In the genomic region with DNA sequence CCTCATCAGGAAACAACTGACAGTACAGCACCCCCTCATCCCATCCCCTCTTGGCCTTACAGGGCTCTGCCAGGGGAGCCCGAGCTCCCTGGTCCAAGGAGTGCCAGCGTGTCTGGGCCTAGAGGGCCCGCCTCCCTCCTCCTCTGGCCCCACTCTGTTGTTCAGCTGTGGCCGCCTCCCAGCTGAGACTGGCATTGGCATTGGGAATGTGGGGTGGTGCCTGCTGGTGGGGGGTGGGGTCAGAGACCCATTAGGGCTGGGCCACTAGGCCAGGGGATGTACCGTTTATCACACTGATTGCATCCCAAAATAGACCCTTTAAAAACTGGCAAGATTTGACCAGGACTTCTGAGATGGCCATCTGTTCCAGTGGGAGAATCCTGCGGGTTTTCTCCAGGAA, we compare ENCODE assay signal across 8 cellular contexts. TPM values are rescaled to one million over a fixed set of nuclear protein-coding genes. Genes with fewer than 3 reads are reported as not detected.
A peak's percentile ranks its signal among the peaks of the same experiment; 100 is the strongest.
DNase-seq lines count a peak whose midpoint lies in the region; ATAC-seq and TF ChIP-seq lines count a peak whose summit lies in the region.

No MANE protein-coding gene starts in this region.

- H3K9me3 Mint-ChIP-seq in activated naive CD8-positive, alpha-beta T cell treated with anti-CD3 and anti-CD28 coated beads for 36 hours = no peaks in the 10 kb centered on the region

- no peak for TF ChIP-seq CTCF in gastrocnemius medialis (IDR thresholded peaks at IDR 0.05 in 4 of 5, conservative IDR thresholded peaks at IDR 0.05 in 1 of 5)

- no peaks in the 10 kb centered on the region for H3K27me3 Mint-ChIP-seq in activated naive CD8-positive, alpha-beta T cell treated with anti-CD3 and anti-CD28 coated beads for 36 hours

- TF ChIP-seq POLR2A in gastrocnemius medialis (IDR thresholded peaks at IDR 0.05) = no peak

- peak overlapping the region; percentile 87 for H3K4me3 Mint-ChIP-seq in activated naive CD8-positive, alpha-beta T cell treated with anti-CD3 and anti-CD28 coated beads for 36 hours

- H3K9me3 ChIP-seq in gastrocnemius medialis = no peaks in the 10 kb centered on the region

- H3K36me3 ChIP-seq in gastrocnemius medialis = no peaks in the 10 kb centered on the region

- no peaks in the 10 kb centered on the region for H3K36me3 Mint-ChIP-seq in activated naive CD8-positive, alpha-beta T cell treated with anti-CD3 and anti-CD28 coated beads for 36 hours

- DNase-seq in DMS 273 (lab: John Stamatoyannopoulos, UW; ENCODE audit: unreplicated experiment) (peak; percentile 79), DMS 273 treated with DMSO at 0.1 percent for 48 hours (lab: John Stamatoyannopoulos, UW) (no peak), left ventricle myocardium superior (peak; percentile 60), gastrocnemius medialis (no peak), NCI-H2107 treated with DMSO at 0.1 percent for 48 hours (lab: John Stamatoyannopoulos, UW; ENCODE audit: unreplicated experiment) (no peak), AML-193 (lab: John Stamatoyannopoulos, UW) (no peak)
- no peak for DNase-seq in activated naive CD8-positive, alpha-beta T cell treated with anti-CD3 and anti-CD28 coated beads for 36 hours

- peak overlapping the region; percentile 76 for H3K27ac Mint-ChIP-seq in activated naive CD8-positive, alpha-beta T cell treated with anti-CD3 and anti-CD28 coated beads for 36 hours

- H3K4me1 ChIP-seq in gastrocnemius medialis = peaks cover 36 to 41% of the 10 kb centered on the region in 2 donors

- peak overlapping the region; percentile 82 to 97 (median 93) for H3K27ac ChIP-seq in gastrocnemius medialis

- ATAC-seq in left ventricle myocardium superior = peak; percentile 40
- ATAC-seq in gastrocnemius medialis = no peak
- no peak for ATAC-seq in HG02885 (IDR thresholded peaks at IDR 0.05; ENCODE audit: poor library complexity, unreplicated experiment)

- no peaks in the 10 kb centered on the region for H3K27me3 ChIP-seq in gastrocnemius medialis

- in situ Hi-C loops in gastrocnemius medialis (cut with MboI; ENCODE audit: low sequenced_read_pairs in 4 of 4) = no loop called here

- intact Hi-C loops in left ventricle myocardium superior (cut with micrococcal nuclease) (no loop called here), gastrocnemius medialis (cut with DNase I; ENCODE audit: low total_unique reads) (loop anchor here (2.0 to 5.0 kb wide), 4 partner anchors 20 to 257 kb away; a partner anchor contains a TSS)

- peaks cover 45% of the 10 kb centered on the region for H3K4me1 Mint-ChIP-seq in activated naive CD8-positive, alpha-beta T cell treated with anti-CD3 and anti-CD28 coated beads for 36 hours

- peak overlapping the region; percentile 76 to 95 (median 89) for H3K4me3 ChIP-seq in gastrocnemius medialis

RNA-seq across cellular contexts. Expression of a gene that starts 1.4 kb away (rescaled TPM):
- total RNA-seq in activated naive CD8-positive, alpha-beta T cell treated with anti-CD3 and anti-CD28 coated beads for 36 hours = 10 to 100 TPM; 14.3 to 17.4 TPM
- total RNA-seq in left ventricle myocardium superior (11.8 TPM), gastrocnemius medialis (10 to 100 TPM in 3 of 4 donors, 1 to 10 TPM in 1; 10.0 to 17.9 (median 14.2) TPM)

Comparison
In these comparisons a context has a peak if more than half of its experiments do, and no peak if none do; other contexts are left out.
1. DNase-seq: peak in DMS 273 (single experiment) and left ventricle myocardium superior (single experiment); none in DMS 273 treated with DMSO at 0.1 percent for 48 hours (single experiment), activated naive CD8-positive, alpha-beta T cell treated with anti-CD3 and anti-CD28 coated beads for 36 hours (single experiment), gastrocnemius medialis (0 of 2), NCI-H2107 treated with DMSO at 0.1 percent for 48 hours (single experiment) and AML-193 (0 of 2).